Comparison of ENCODE assay signal across 1 cellular context in the genomic region with DNA sequence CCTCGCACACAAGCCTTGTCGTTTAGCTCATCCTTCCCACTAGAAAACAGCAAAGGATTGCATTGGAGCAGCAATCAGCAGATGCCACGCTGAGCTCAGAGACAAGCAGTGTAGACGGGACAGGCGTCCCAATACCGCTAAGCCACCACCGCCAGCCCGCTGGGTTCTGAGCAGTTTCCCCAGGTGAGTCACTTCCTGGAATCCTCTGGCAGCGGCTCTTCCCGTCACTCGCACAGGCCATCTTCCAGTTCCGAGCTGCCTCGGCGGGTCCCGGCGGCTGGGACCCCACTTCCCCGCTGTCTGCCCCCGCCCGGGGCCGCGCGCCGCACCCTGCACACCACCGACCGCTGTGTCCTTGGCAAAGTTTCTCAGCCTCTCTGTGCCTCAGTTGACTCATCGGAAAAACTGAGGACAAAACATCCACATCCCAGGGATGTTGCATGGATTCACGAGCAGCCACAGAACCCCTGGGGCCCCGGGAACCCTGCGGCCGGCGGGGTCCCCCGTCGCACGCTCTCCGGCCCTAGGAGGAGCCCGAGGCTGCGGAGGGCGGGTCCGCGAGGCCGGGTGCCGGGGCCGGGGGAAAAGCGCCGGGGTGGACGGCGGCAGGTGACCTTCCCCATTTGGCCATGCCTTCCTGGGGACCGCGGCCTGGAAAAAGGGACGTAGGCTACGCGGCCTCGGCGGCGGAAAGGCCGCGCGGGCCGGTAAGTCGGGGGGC.
TF ChIP-seq lines count a peak whose summit lies in the region.

No MANE protein-coding gene starts in this region.

TF ChIP-seq in HepG2, 621 proteins besides CTCF, POLR2A, EP300 and RAD21 (continued from another document and continues in another):
- TF ChIP-seq, protein P1, sequence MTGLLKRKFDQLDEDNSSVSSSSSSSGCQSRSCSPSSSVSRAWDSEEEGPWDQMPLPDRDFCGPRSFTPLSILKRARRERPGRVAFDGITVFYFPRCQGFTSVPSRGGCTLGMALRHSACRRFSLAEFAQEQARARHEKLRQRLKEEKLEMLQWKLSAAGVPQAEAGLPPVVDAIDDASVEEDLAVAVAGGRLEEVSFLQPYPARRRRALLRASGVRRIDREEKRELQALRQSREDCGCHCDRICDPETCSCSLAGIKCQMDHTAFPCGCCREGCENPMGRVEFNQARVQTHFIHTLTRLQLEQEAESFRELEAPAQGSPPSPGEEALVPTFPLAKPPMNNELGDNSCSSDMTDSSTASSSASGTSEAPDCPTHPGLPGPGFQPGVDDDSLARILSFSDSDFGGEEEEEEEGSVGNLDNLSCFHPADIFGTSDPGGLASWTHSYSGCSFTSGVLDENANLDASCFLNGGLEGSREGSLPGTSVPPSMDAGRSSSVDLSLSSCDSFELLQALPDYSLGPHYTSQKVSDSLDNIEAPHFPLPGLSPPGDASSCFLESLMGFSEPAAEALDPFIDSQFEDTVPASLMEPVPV (CRISPR knock-in tag; IDR thresholded peaks at IDR 0.05): no peak
- TF ChIP-seq PRMT3 (CRISPR knock-in tag; IDR thresholded peaks at IDR 0.05; ENCODE audit: borderline replicate concordance, low read depth) (no peak), TBX3 (IDR thresholded peaks at IDR 0.05; ENCODE audit: borderline replicate concordance) (no peak), ZSCAN21 (CRISPR knock-in tag; IDR thresholded peaks at IDR 0.05; ENCODE audit: borderline replicate concordance) (no peak), KDM5B (CRISPR knock-in tag; IDR thresholded peaks at IDR 0.05; ENCODE audit: borderline replicate concordance) (no peak), ZNF549 (CRISPR knock-in tag; IDR thresholded peaks at IDR 0.05) (no peak), FOXO1 (CRISPR knock-in tag; IDR thresholded peaks at IDR 0.05) (no peak), AHR (CRISPR knock-in tag; IDR thresholded peaks at IDR 0.05) (no peak), ZFP82 (CRISPR knock-in tag; IDR thresholded peaks at IDR 0.05; ENCODE audit: borderline replicate concordance) (no peak; the same call in 1 of the 2 replicates), ZNF768 (CRISPR knock-in tag; IDR thresholded peaks at IDR 0.05) (peak; percentile 93), ZNF709 (CRISPR knock-in tag; IDR thresholded peaks at IDR 0.05) (peak; percentile 21; the same call in 1 of the 2 replicates), GLI4 (CRISPR knock-in tag; IDR thresholded peaks at IDR 0.05; ENCODE audit: borderline replicate concordance) (no peak), CBFB (CRISPR knock-in tag; IDR thresholded peaks at IDR 0.05) (no peak), ZBTB7B (CRISPR knock-in tag; IDR thresholded peaks at IDR 0.05) (no peak), HNRNPLL (IDR thresholded peaks at IDR 0.05; ENCODE audit: low read depth, low read length, poor library complexity, severe bottlenecking) (peak; percentile 58), HOXA3 (CRISPR knock-in tag; IDR thresholded peaks at IDR 0.05) (no peak), HCFC1 (IDR thresholded peaks at IDR 0.05; ENCODE audit: low read depth, low read length) (no peak), SIN3A (IDR thresholded peaks at IDR 0.05; ENCODE audit: borderline replicate concordance, low read depth, low read length) (peak; percentile 80; the same call in 1 of the 2 replicates), ZNF225 (CRISPR knock-in tag; IDR thresholded peaks at IDR 0.05) (no peak), ZNF274 (CRISPR knock-in tag; IDR thresholded peaks at IDR 0.05) (no peak), ZNF678 (CRISPR knock-in tag; IDR thresholded peaks at IDR 0.05) (no peak), ZNF558 (CRISPR knock-in tag; IDR thresholded peaks at IDR 0.05; ENCODE audit: borderline replicate concordance) (no peak), MED8 (CRISPR knock-in tag; IDR thresholded peaks at IDR 0.05; ENCODE audit: insufficient replicate concordance) (no peak), ZFX (CRISPR knock-in tag; IDR thresholded peaks at IDR 0.05; ENCODE audit: low read depth) (no peak), CHD4 (IDR thresholded peaks at IDR 0.05; ENCODE audit: borderline replicate concordance, low read length) (no peak), TSC22D2 (CRISPR knock-in tag; IDR thresholded peaks at IDR 0.05; ENCODE audit: borderline replicate concordance) (no peak), FOXP1 (IDR thresholded peaks at IDR 0.05) (no peak), FOXP1 (CRISPR knock-in tag; IDR thresholded peaks at IDR 0.05) (no peak), HDAC1 (CRISPR knock-in tag; IDR thresholded peaks at IDR 0.05) (peak; percentile 72), HNRNPUL1 (IDR thresholded peaks at IDR 0.05; ENCODE audit: low read depth, low read length) (no peak), ZNF557 (CRISPR knock-in tag; IDR thresholded peaks at IDR 0.05) (no peak)
- TF ChIP-seq, protein P2, sequence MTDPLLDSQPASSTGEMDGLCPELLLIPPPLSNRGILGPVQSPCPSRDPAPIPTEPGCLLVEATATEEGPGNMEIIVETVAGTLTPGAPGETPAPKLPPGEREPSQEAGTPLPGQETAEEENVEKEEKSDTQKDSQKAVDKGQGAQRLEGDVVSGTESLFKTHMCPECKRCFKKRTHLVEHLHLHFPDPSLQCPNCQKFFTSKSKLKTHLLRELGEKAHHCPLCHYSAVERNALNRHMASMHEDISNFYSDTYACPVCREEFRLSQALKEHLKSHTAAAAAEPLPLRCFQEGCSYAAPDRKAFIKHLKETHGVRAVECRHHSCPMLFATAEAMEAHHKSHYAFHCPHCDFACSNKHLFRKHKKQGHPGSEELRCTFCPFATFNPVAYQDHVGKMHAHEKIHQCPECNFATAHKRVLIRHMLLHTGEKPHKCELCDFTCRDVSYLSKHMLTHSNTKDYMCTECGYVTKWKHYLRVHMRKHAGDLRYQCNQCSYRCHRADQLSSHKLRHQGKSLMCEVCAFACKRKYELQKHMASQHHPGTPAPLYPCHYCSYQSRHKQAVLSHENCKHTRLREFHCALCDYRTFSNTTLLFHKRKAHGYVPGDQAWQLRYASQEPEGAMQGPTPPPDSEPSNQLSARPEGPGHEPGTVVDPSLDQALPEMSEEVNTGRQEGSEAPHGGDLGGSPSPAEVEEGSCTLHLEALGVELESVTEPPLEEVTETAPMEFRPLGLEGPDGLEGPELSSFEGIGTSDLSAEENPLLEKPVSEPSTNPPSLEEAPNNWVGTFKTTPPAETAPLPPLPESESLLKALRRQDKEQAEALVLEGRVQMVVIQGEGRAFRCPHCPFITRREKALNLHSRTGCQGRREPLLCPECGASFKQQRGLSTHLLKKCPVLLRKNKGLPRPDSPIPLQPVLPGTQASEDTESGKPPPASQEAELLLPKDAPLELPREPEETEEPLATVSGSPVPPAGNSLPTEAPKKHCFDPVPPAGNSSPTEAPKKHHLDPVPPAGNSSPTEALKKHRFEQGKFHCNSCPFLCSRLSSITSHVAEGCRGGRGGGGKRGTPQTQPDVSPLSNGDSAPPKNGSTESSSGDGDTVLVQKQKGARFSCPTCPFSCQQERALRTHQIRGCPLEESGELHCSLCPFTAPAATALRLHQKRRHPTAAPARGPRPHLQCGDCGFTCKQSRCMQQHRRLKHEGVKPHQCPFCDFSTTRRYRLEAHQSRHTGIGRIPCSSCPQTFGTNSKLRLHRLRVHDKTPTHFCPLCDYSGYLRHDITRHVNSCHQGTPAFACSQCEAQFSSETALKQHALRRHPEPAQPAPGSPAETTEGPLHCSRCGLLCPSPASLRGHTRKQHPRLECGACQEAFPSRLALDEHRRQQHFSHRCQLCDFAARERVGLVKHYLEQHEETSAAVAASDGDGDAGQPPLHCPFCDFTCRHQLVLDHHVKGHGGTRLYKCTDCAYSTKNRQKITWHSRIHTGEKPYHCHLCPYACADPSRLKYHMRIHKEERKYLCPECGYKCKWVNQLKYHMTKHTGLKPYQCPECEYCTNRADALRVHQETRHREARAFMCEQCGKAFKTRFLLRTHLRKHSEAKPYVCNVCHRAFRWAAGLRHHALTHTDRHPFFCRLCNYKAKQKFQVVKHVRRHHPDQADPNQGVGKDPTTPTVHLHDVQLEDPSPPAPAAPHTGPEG (CRISPR knock-in tag; IDR thresholded peaks at IDR 0.05): no peak
- TF ChIP-seq, protein P3, sequence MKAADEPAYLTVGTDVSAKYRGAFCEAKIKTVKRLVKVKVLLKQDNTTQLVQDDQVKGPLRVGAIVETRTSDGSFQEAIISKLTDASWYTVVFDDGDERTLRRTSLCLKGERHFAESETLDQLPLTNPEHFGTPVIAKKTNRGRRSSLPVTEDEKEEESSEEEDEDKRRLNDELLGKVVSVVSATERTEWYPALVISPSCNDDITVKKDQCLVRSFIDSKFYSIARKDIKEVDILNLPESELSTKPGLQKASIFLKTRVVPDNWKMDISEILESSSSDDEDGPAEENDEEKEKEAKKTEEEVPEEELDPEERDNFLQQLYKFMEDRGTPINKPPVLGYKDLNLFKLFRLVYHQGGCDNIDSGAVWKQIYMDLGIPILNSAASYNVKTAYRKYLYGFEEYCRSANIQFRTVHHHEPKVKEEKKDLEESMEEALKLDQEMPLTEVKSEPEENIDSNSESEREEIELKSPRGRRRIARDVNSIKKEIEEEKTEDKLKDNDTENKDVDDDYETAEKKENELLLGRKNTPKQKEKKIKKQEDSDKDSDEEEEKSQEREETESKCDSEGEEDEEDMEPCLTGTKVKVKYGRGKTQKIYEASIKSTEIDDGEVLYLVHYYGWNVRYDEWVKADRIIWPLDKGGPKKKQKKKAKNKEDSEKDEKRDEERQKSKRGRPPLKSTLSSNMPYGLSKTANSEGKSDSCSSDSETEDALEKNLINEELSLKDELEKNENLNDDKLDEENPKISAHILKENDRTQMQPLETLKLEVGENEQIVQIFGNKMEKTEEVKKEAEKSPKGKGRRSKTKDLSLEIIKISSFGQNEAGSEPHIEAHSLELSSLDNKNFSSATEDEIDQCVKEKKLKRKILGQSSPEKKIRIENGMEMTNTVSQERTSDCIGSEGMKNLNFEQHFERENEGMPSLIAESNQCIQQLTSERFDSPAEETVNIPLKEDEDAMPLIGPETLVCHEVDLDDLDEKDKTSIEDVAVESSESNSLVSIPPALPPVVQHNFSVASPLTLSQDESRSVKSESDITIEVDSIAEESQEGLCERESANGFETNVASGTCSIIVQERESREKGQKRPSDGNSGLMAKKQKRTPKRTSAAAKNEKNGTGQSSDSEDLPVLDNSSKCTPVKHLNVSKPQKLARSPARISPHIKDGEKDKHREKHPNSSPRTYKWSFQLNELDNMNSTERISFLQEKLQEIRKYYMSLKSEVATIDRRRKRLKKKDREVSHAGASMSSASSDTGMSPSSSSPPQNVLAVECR (CRISPR knock-in tag; IDR thresholded peaks at IDR 0.05; ENCODE audit: borderline replicate concordance): peak; percentile 53; the same call in 1 of the 2 replicates
- TF ChIP-seq, protein P4, sequence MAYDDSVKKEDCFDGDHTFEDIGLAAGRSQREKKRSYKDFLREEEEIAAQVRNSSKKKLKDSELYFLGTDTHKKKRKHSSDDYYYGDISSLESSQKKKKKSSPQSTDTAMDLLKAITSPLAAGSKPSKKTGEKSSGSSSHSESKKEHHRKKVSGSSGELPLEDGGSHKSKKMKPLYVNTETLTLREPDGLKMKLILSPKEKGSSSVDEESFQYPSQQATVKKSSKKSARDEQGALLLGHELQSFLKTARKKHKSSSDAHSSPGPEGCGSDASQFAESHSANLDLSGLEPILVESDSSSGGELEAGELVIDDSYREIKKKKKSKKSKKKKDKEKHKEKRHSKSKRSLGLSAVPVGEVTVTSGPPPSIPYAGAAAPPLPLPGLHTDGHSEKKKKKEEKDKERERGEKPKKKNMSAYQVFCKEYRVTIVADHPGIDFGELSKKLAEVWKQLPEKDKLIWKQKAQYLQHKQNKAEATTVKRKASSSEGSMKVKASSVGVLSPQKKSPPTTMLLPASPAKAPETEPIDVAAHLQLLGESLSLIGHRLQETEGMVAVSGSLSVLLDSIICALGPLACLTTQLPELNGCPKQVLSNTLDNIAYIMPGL (CRISPR knock-in tag; IDR thresholded peaks at IDR 0.05; ENCODE audit: borderline replicate concordance in 1 of 2, low read depth in 1 of 2): peak in 1 of 2 experiments; percentile 37; a peak in 3 of 4 replicates
- TF ChIP-seq, protein P5, sequence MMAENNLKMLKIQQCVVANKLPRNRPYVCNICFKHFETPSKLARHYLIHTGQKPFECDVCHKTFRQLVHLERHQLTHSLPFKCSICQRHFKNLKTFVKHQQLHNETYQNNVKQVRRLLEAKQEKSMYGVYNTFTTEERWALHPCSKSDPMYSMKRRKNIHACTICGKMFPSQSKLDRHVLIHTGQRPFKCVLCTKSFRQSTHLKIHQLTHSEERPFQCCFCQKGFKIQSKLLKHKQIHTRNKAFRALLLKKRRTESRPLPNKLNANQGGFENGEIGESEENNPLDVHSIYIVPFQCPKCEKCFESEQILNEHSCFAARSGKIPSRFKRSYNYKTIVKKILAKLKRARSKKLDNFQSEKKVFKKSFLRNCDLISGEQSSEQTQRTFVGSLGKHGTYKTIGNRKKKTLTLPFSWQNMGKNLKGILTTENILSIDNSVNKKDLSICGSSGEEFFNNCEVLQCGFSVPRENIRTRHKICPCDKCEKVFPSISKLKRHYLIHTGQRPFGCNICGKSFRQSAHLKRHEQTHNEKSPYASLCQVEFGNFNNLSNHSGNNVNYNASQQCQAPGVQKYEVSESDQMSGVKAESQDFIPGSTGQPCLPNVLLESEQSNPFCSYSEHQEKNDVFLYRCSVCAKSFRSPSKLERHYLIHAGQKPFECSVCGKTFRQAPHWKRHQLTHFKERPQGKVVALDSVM (CRISPR knock-in tag; IDR thresholded peaks at IDR 0.05): no peak
- TF ChIP-seq, protein P6, sequence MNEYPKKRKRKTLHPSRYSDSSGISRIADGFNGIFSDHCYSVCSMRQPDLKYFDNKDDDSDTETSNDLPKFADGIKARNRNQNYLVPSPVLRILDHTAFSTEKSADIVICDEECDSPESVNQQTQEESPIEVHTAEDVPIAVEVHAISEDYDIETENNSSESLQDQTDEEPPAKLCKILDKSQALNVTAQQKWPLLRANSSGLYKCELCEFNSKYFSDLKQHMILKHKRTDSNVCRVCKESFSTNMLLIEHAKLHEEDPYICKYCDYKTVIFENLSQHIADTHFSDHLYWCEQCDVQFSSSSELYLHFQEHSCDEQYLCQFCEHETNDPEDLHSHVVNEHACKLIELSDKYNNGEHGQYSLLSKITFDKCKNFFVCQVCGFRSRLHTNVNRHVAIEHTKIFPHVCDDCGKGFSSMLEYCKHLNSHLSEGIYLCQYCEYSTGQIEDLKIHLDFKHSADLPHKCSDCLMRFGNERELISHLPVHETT (CRISPR knock-in tag; conservative IDR thresholded peaks at IDR 0.05): 0 out of 2 replicates have a peak, but pooled peaks have one; percentile 29
- TF ChIP-seq, protein P7, sequence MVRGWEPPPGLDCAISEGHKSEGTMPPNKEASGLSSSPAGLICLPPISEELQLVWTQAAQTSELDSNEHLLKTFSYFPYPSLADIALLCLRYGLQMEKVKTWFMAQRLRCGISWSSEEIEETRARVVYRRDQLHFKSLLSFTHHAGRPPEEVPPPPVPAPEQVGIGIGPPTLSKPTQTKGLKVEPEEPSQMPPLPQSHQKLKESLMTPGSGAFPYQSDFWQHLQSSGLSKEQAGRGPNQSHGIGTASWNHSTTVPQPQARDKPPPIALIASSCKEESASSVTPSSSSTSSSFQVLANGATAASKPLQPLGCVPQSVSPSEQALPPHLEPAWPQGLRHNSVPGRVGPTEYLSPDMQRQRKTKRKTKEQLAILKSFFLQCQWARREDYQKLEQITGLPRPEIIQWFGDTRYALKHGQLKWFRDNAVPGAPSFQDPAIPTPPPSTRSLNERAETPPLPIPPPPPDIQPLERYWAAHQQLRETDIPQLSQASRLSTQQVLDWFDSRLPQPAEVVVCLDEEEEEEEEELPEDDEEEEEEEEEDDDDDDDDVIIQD (CRISPR knock-in tag; IDR thresholded peaks at IDR 0.05; ENCODE audit: low read depth): no peak
